ENCODE assay signal across 30 cellular contexts in genomic region chr2:159224061-159224813, GRCh38.
DNase-seq lines count a peak whose midpoint lies in the region; ATAC-seq, FAIRE-seq and TF ChIP-seq lines count a peak whose summit lies in the region.
"Had no signal": no experiment of that assay in that cellular context is flagged by ENCODE, and none has a peak within 500 bp of the region (broad histone marks: within the 10 kb centered on the region; RNA-seq: fewer than 3 reads in every experiment).

No MANE protein-coding gene starts in this region.

- H3K9me3 ChIP-seq in Loucy (ENCODE audit: insufficient read depth, low read depth, low read length), result no peaks in the 10 kb centered on the region
- no peaks in the 10 kb centered on the region for H3K9me3 ChIP-seq in H1 (ENCODE audit: insufficient read depth in 2 of 2, low read depth in 1 of 2, low read length in 1 of 2)
- H3K9me3 ChIP-seq in left lung, result no peaks in the 10 kb centered on the region
- H3K9me3 ChIP-seq in GM23248 (ENCODE audit: low read depth), result no peaks in the 10 kb centered on the region
- H3K9me3 ChIP-seq: BLaER1, colonic mucosa, neutrophil, sigmoid colon had no signal

- no peaks in the 10 kb centered on the region for H3K9me2 ChIP-seq in Loucy (replicated peaks; ENCODE audit: low read depth, low read length)
- no peaks in the 10 kb centered on the region for H3K9me2 ChIP-seq in GM23248 (ENCODE audit: insufficient read depth)

- TF ChIP-seq RAD21 in H1 (IDR thresholded peaks at IDR 0.05 in 1 of 2, conservative IDR thresholded peaks at IDR 0.05 in 1 of 2; ENCODE audit: low read depth in 2 of 2, low read length in 2 of 2), result no peak

- no peak for TF ChIP-seq EP300 in H1 (IDR thresholded peaks at IDR 0.05; ENCODE audit: borderline replicate concordance in 1 of 2, low read depth in 2 of 2, low read length in 2 of 2)

- H3K4ac ChIP-seq in H1 (replicated peaks; ENCODE audit: insufficient read length, low read depth, low read length), result no peak overlapping the region

- H3K4me3 ChIP-seq in Loucy (ENCODE audit: low read length, poor library complexity, severe bottlenecking) (no peak overlapping the region), H1 (ENCODE audit: extremely low read depth in 1 of 4, insufficient read depth in 2 of 4, low read depth in 3 of 4, low read length in 4 of 4) (no peak overlapping the region), left lung (no peak overlapping the region), GM23248 (no peak overlapping the region)
- H3K4me3 ChIP-seq: BLaER1, colonic mucosa, sigmoid colon had no signal

- H4K5ac ChIP-seq in H1 (ENCODE audit: insufficient read length, low read depth, low read length), result no peak overlapping the region

- H3K56ac ChIP-seq in H1 (replicated peaks; ENCODE audit: insufficient read length, low read depth, low read length), result no peak overlapping the region

- no peak overlapping the region for H2BK12ac ChIP-seq in H1 (ENCODE audit: low read depth, low read length)

- intact Hi-C loops in left lung (cut with DNase I), result no loop called here

- H3K9ac ChIP-seq in Loucy (ENCODE audit: low read depth, low read length, poor library complexity, severe bottlenecking) (peak overlapping the region; percentile 38), H1 (replicated peaks in 1 of 4; ENCODE audit: extremely low read depth in 1 of 4, low read depth in 3 of 4, low read length in 3 of 4) (no peak overlapping the region), GM23248 (no peak overlapping the region)
- H3K9ac ChIP-seq: BLaER1, KMS-11 had no signal

- H3K36me3 Mint-ChIP-seq in stimulated activated naive B cell treated with anti-CD40 and anti-IgM and Interleukin-4, amounts not matched to agents 10 μg/mL and 1 μg/mL and 100 μg/mL, for 72 hours, result no peaks in the 10 kb centered on the region
- no peaks in the 10 kb centered on the region for H3K36me3 Mint-ChIP-seq in activated T-cell treated with anti-CD3 and anti-CD28 coated beads, Interleukin-2, amount 50 U/mL, for 72 hours (ENCODE audit: insufficient read depth in 2 of 2)
- H3K36me3 Mint-ChIP-seq: activated naive CD8-positive, alpha-beta T cell treated with anti-CD3 and anti-CD28 coated beads for 36 hours had no signal

- no peak overlapping the region for H4K91ac ChIP-seq in H1 (replicated peaks; ENCODE audit: insufficient read length, low read length)

- H3F3A ChIP-seq in Loucy (ENCODE audit: low read depth) (no peaks in the 10 kb centered on the region), GM23248 (ENCODE audit: insufficient read depth) (peaks cover 35% of the 10 kb centered on the region)

- H3K14ac ChIP-seq in H1 (ENCODE audit: insufficient read length), result no peak overlapping the region

- H3K4me1 ChIP-seq in Loucy (ENCODE audit: insufficient read depth, low read length, poor library complexity, severe bottlenecking) (peaks cover 75% of the 10 kb centered on the region), H1 (replicated peaks in 1 of 4; ENCODE audit: control insufficient read depth in 3 of 4, insufficient read depth in 4 of 4, low read length in 3 of 4) (no peaks in the 10 kb centered on the region), left lung (peaks cover 9 to 31% of the 10 kb centered on the region in 2 donors), GM23248 (ENCODE audit: insufficient read depth) (peaks cover 29% of the 10 kb centered on the region)
- H3K4me1 ChIP-seq: colonic mucosa, sigmoid colon had no signal

- no peak overlapping the region for H3K27ac ChIP-seq in H1 (ENCODE audit: low read depth, low read length)
- peak overlapping the region; percentile 57 to 72 for H3K27ac ChIP-seq in left lung
- no peak overlapping the region for H3K27ac ChIP-seq in GM23248
- H3K27ac ChIP-seq: BLaER1, colonic mucosa, HL-60, KMS-11, neutrophil, sigmoid colon had no signal

- H3K23me2 ChIP-seq in H1 (ENCODE audit: low read depth, low read length), result no peaks in the 10 kb centered on the region

- no peaks in the 10 kb centered on the region; the same call in 1 of the 2 replicates for H3K36me3 ChIP-seq in Loucy (ENCODE audit: insufficient read depth, low read length)
- no peaks in the 10 kb centered on the region for H3K36me3 ChIP-seq in H1 (ENCODE audit: control insufficient read depth in 2 of 4, insufficient read depth in 4 of 4, low read length in 3 of 4)
- peaks cover 0 to 56% of the 10 kb centered on the region in 2 donors for H3K36me3 ChIP-seq in left lung
- peaks cover 26% of the 10 kb centered on the region; the same call in 1 of the 2 replicates for H3K36me3 ChIP-seq in GM23248 (ENCODE audit: low read depth)
- H3K36me3 ChIP-seq: neutrophil had no signal

- peak; percentile 26 for ATAC-seq in left lung
- no peak for ATAC-seq in stimulated activated naive B cell treated with anti-CD40 and anti-IgM and Interleukin-4, amounts not matched to agents 10 μg/mL and 1 μg/mL and 100 μg/mL, for 72 hours (replicated peaks)
- ATAC-seq in activated T-cell treated with anti-CD3 and anti-CD28 coated beads, Interleukin-2, amount 50 U/mL, for 72 hours (replicated peaks in 1 of 2), result no peak

- TF ChIP-seq POLR2A in H1 (IDR thresholded peaks at IDR 0.05; ENCODE audit: control extremely low read depth in 1 of 2, low read depth in 2 of 2, low read length in 2 of 2), result no peak

- H3K27me3 ChIP-seq in Loucy (ENCODE audit: insufficient read depth, low read length, poor library complexity, severe bottlenecking), result no peaks in the 10 kb centered on the region
- no peaks in the 10 kb centered on the region; a peak in 1 of 7 replicates for H3K27me3 ChIP-seq in H1 (replicated peaks in 1 of 4; ENCODE audit: control insufficient read depth in 3 of 4, extremely low read depth in 1 of 4, insufficient read depth in 3 of 4, low read length in 3 of 4)
- H3K27me3 ChIP-seq in left lung, result no peaks in the 10 kb centered on the region
- H3K27me3 ChIP-seq in GM23248 (replicated peaks; ENCODE audit: insufficient read depth), result no peaks in the 10 kb centered on the region
- H3K27me3 ChIP-seq: BLaER1, colonic mucosa, neutrophil, sigmoid colon had no signal

- H3K27me3 Mint-ChIP-seq in stimulated activated naive B cell treated with anti-CD40 and anti-IgM and Interleukin-4, amounts not matched to agents 10 μg/mL and 1 μg/mL and 100 μg/mL, for 72 hours, result no peaks in the 10 kb centered on the region
- no peaks in the 10 kb centered on the region for H3K27me3 Mint-ChIP-seq in activated T-cell treated with anti-CD3 and anti-CD28 coated beads, Interleukin-2, amount 50 U/mL, for 72 hours (ENCODE audit: low read depth)
- H3K27me3 Mint-ChIP-seq: activated CD4-positive, alpha-beta T cell treated with anti-CD3 and anti-CD28 coated beads, Interleukin-2, amount 10 ng/mL, durations not matched to agents 7 days and 5 days; activated naive CD8-positive, alpha-beta T cell treated with anti-CD3 and anti-CD28 coated beads for 36 hours; activated T-cell treated with anti-CD3 and anti-CD28 coated beads, Interleukin-2, amount 50 U/mL, for 24 hours had no signal

- H3K79me2 ChIP-seq in Loucy (ENCODE audit: insufficient read depth, low read length), result no peaks in the 10 kb centered on the region
- H3K79me2 ChIP-seq in H1 (ENCODE audit: control insufficient read depth in 1 of 2, insufficient read depth in 2 of 2, low read length in 2 of 2), result no peaks in the 10 kb centered on the region
- no peaks in the 10 kb centered on the region for H3K79me2 ChIP-seq in GM23248 (ENCODE audit: insufficient read depth)

- no peak overlapping the region for H3K23ac ChIP-seq in H1 (ENCODE audit: insufficient read length)

- no peak overlapping the region for H3K18ac ChIP-seq in H1 (ENCODE audit: extremely low read depth, low read length)

- in situ Hi-C loops in GM23248 (cut with MboI), result no loop called here

- FAIRE-seq in H1 (lab: Jason Lieb, UNC), result no peak
- FAIRE-seq: GM12891 had no signal

- H3K4me2 ChIP-seq in Loucy (ENCODE audit: low read depth, low read length, poor library complexity, severe bottlenecking) (peak overlapping the region; percentile 45), H1 (ENCODE audit: insufficient read depth in 1 of 2, low read depth in 2 of 2, low read length in 2 of 2) (no peak overlapping the region), GM23248 (ENCODE audit: unreplicated experiment) (no peak overlapping the region)
- H3K4me2 ChIP-seq: BLaER1, KMS-11 had no signal

- H3K79me1 ChIP-seq in H1 (ENCODE audit: low read depth, low read length), result no peaks in the 10 kb centered on the region

- H2BK15ac ChIP-seq in H1 (ENCODE audit: low read length), result no peak overlapping the region

- H2BK120ac ChIP-seq in H1 (replicated peaks; ENCODE audit: low read depth, low read length), result no peak overlapping the region

- H2AK5ac ChIP-seq in H1 (ENCODE audit: low read depth, low read length), result no peak overlapping the region

- H3K9me3 Mint-ChIP-seq in stimulated activated naive B cell treated with anti-CD40 and anti-IgM and Interleukin-4, amounts not matched to agents 10 μg/mL and 1 μg/mL and 100 μg/mL, for 72 hours, result no peaks in the 10 kb centered on the region
- H3K9me3 Mint-ChIP-seq in activated T-cell treated with anti-CD3 and anti-CD28 coated beads, Interleukin-2, amount 50 U/mL, for 72 hours, result no peaks in the 10 kb centered on the region
- H3K9me3 Mint-ChIP-seq: activated CD4-positive, alpha-beta T cell treated with anti-CD3 and anti-CD28 coated beads, Interleukin-2, amount 10 ng/mL, durations not matched to agents 7 days and 5 days; activated naive CD8-positive, alpha-beta T cell treated with anti-CD3 and anti-CD28 coated beads for 36 hours; activated T-cell treated with anti-CD3 and anti-CD28 coated beads, Interleukin-2, amount 50 U/mL, for 24 hours had no signal

- H4K8ac ChIP-seq in H1 (ENCODE audit: extremely low read depth, insufficient read depth, low read length), result peak overlapping the region; percentile 35

- H3K4me3 Mint-ChIP-seq in stimulated activated naive B cell treated with anti-CD40 and anti-IgM and Interleukin-4, amounts not matched to agents 10 μg/mL and 1 μg/mL and 100 μg/mL, for 72 hours, result no peak overlapping the region
- no peak overlapping the region for H3K4me3 Mint-ChIP-seq in activated T-cell treated with anti-CD3 and anti-CD28 coated beads, Interleukin-2, amount 50 U/mL, for 72 hours
- H3K4me3 Mint-ChIP-seq: activated CD4-positive, alpha-beta T cell treated with anti-CD3 and anti-CD28 coated beads, Interleukin-2, amount 10 ng/mL, durations not matched to agents 7 days and 5 days; activated naive CD8-positive, alpha-beta T cell treated with anti-CD3 and anti-CD28 coated beads for 36 hours; activated T-cell treated with anti-CD3 and anti-CD28 coated beads, Interleukin-2, amount 50 U/mL, for 24 hours had no signal

- H4K20me1 ChIP-seq in Loucy (ENCODE audit: insufficient read depth, low read length, poor library complexity, severe bottlenecking) (no peaks in the 10 kb centered on the region), H1 (replicated peaks in 1 of 2; ENCODE audit: control insufficient read depth in 1 of 2, insufficient read depth in 2 of 2, low read length in 2 of 2) (peaks cover 2 to 6% of the 10 kb centered on the region in 2 experiments), GM23248 (ENCODE audit: insufficient read depth) (0 out of 2 replicates have a peak, but pooled peaks cover 3% of the 10 kb centered on the region)
- H4K20me1 ChIP-seq: BLaER1 had no signal

- no peak overlapping the region for H2BK5ac ChIP-seq in H1 (ENCODE audit: low read depth, low read length)

- H3K27ac Mint-ChIP-seq in stimulated activated naive B cell treated with anti-CD40 and anti-IgM and Interleukin-4, amounts not matched to agents 10 μg/mL and 1 μg/mL and 100 μg/mL, for 72 hours, result peak overlapping the region; percentile 47
- no peak overlapping the region for H3K27ac Mint-ChIP-seq in activated T-cell treated with anti-CD3 and anti-CD28 coated beads, Interleukin-2, amount 50 U/mL, for 72 hours
- H3K27ac Mint-ChIP-seq: activated CD4-positive, alpha-beta T cell treated with anti-CD3 and anti-CD28 coated beads, Interleukin-2, amount 10 ng/mL, durations not matched to agents 7 days and 5 days; activated naive CD8-positive, alpha-beta T cell treated with anti-CD3 and anti-CD28 coated beads for 36 hours; activated T-cell treated with anti-CD3 and anti-CD28 coated beads, Interleukin-2, amount 50 U/mL, for 24 hours had no signal

- POLR2A ChIA-PET in H1 (lab: Charles Lee; ENCODE audit: partially characterized antibody), result no interaction called here

- H2BK20ac ChIP-seq in H1 (ENCODE audit: low read length), result no peak overlapping the region

- 91% methylated on average over 17 of the region's 17 CpGs; no CpG with 5 or more reads in 1 of the 2 experiments for whole genome bisulfite sequencing in H1 (ENCODE audit: extremely low coverage in 1 of 2, insufficient coverage in 1 of 2, insufficient read length in 1 of 2, insufficient replicate concordance in 2 of 2, low coverage in 1 of 2, low lambda C conversion rate in 2 of 2, missing lambda C conversion rate in 1 of 2), 2 experiments
- WGBS in GM23248 (ENCODE audit: low coverage in 1 of 2, low lambda C conversion rate in 2 of 2, missing lambda C conversion rate in 2 of 2), 2 experiments, result 99% methylated on average over 17 of the region's 17 CpGs

- CTCF ChIA-PET in H1 (lab: Charles Lee; ENCODE audit: partially characterized antibody), result interaction anchor here (0.7 to 4.2 kb wide), 8 partner anchors 8 to 307 kb away, joined by 3 to 19 read pairs (median 3); no protein-coding TSS in a partner anchor

- peaks cover 0 to 2% of the 10 kb centered on the region in 2 donors for H3K4me1 Mint-ChIP-seq in stimulated activated naive B cell treated with anti-CD40 and anti-IgM and Interleukin-4, amounts not matched to agents 10 μg/mL and 1 μg/mL and 100 μg/mL, for 72 hours
- H3K4me1 Mint-ChIP-seq in activated T-cell treated with anti-CD3 and anti-CD28 coated beads, Interleukin-2, amount 50 U/mL, for 72 hours (ENCODE audit: low read depth), result peaks cover 12% of the 10 kb centered on the region

- no peak for TF ChIP-seq CTCF in Loucy (conservative IDR thresholded peaks at IDR 0.05; ENCODE audit: low read length)
- no peak for TF ChIP-seq CTCF in H1 (IDR thresholded peaks at IDR 0.05; ENCODE audit: control extremely low read depth in 1 of 3, insufficient read depth in 1 of 3, low read depth in 1 of 3, low read length in 3 of 3)
- TF ChIP-seq CTCF in left lung (IDR thresholded peaks at IDR 0.05), result no peak

- H2AFZ ChIP-seq in Loucy (ENCODE audit: low read length) (no peak overlapping the region), H1 (ENCODE audit: low read length) (no peak overlapping the region), GM23248 (no peak overlapping the region)

- DNase-seq in H1 (ENCODE audit: low read depth in 1 of 2, low spot score in 2 of 2), result peak in 1 of 2 experiments; percentile 30
- no peak for DNase-seq in left lung
- no peak for DNase-seq in stimulated activated naive B cell treated with anti-CD40 and anti-IgM and Interleukin-4, amounts not matched to agents 10 μg/mL and 1 μg/mL and 100 μg/mL, for 72 hours
- DNase-seq in RKO (ENCODE audit: low spot score), result no peak
- DNase-seq in HCEC 1CT, result no peak
- DNase-seq in activated T-cell treated with anti-CD3 and anti-CD28 coated beads, Interleukin-2, amount 50 U/mL, for 72 hours, result no peak
- no peak for DNase-seq in GM23248
- DNase-seq: activated CD4-positive, alpha-beta T cell treated with anti-CD3 and anti-CD28 coated beads, Interleukin-2, amount 10 ng/mL, durations not matched to agents 7 days and 5 days; activated gamma-delta T cell; activated naive CD8-positive, alpha-beta T cell treated with anti-CD3 and anti-CD28 coated beads for 36 hours; activated T-cell treated with anti-CD3 and anti-CD28 coated beads, Interleukin-2, amount 50 U/mL, for 24 hours; anterior cingulate cortex; colonic mucosa; effector CD8-positive, alpha-beta T cell; H7; MV-4-11; NCI-H1436; NCI-H2107; NCI-H446; NCI-H774; sigmoid colon; stimulated activated CD4-positive, alpha-beta T cell treated with anti-CD3 and anti-CD28 coated beads, Interleukin-12 subunit alpha, Interleukin-12 subunit beta, amount 100 ng/mL, for 4 hours; stimulated activated CD4-positive, alpha-beta T cell treated with anti-CD3 and anti-CD28 coated beads, Interleukin-2, amount 100 ng/mL, for 48 hours; trophoblast cell had no signal

Comparison
In these comparisons a context has a peak if more than half of its experiments do, and no peak if none do; other contexts are left out.
1. H3K27ac ChIP-seq: peak in left lung (2 of 2); none in H1 (single experiment) and GM23248 (single experiment).